ENCODE assay signal across 1 cellular context in the genomic region with DNA sequence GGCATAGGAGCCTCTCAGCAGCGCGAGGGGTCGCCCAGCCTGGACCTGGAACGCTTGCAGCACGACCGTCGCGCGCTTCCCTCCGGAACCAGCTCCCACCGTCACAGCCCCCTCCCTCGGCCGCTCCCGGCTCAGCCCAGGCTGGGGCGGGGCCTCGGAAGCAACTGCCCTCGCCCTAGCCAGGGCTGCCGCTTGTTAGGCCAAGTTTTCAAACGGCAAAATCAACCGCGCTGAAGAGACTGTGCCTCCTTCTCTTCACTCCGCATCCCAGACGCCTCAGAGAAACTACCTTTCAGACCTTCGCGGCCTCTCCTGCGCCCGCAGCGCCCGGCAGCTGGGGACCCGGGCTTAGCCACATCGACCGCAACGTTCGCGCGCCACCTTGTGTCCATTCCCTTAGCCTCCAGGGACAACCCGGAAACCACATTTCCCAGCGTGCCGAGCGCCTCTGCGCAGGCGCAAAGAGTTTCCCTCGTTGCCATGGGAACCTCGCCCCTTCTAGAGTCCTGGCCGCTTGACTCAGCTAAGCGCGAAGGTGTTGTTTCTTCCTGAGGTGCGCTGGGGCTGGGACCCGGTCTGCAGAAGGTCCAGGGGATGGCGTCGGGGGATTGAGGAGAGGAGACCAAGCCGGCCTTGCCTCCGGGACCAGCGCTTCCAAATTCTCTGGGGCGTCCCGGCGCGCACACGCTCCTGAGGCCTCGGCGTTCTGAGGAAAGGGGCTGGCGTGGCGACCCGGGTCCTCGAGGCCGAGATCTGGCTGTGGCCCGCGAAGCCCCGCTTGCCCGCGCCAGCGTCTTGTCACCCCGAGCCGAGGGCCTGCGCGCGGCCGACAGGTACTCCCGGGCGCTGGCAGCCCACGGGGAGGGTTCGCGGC.
TF ChIP-seq lines count a peak whose summit lies in the region.

No MANE protein-coding gene starts in this region.

TF ChIP-seq in K562, 482 proteins besides CTCF, POLR2A, EP300 and RAD21 (continued from another document and continues in another):
- TF ChIP-seq, protein P1, sequence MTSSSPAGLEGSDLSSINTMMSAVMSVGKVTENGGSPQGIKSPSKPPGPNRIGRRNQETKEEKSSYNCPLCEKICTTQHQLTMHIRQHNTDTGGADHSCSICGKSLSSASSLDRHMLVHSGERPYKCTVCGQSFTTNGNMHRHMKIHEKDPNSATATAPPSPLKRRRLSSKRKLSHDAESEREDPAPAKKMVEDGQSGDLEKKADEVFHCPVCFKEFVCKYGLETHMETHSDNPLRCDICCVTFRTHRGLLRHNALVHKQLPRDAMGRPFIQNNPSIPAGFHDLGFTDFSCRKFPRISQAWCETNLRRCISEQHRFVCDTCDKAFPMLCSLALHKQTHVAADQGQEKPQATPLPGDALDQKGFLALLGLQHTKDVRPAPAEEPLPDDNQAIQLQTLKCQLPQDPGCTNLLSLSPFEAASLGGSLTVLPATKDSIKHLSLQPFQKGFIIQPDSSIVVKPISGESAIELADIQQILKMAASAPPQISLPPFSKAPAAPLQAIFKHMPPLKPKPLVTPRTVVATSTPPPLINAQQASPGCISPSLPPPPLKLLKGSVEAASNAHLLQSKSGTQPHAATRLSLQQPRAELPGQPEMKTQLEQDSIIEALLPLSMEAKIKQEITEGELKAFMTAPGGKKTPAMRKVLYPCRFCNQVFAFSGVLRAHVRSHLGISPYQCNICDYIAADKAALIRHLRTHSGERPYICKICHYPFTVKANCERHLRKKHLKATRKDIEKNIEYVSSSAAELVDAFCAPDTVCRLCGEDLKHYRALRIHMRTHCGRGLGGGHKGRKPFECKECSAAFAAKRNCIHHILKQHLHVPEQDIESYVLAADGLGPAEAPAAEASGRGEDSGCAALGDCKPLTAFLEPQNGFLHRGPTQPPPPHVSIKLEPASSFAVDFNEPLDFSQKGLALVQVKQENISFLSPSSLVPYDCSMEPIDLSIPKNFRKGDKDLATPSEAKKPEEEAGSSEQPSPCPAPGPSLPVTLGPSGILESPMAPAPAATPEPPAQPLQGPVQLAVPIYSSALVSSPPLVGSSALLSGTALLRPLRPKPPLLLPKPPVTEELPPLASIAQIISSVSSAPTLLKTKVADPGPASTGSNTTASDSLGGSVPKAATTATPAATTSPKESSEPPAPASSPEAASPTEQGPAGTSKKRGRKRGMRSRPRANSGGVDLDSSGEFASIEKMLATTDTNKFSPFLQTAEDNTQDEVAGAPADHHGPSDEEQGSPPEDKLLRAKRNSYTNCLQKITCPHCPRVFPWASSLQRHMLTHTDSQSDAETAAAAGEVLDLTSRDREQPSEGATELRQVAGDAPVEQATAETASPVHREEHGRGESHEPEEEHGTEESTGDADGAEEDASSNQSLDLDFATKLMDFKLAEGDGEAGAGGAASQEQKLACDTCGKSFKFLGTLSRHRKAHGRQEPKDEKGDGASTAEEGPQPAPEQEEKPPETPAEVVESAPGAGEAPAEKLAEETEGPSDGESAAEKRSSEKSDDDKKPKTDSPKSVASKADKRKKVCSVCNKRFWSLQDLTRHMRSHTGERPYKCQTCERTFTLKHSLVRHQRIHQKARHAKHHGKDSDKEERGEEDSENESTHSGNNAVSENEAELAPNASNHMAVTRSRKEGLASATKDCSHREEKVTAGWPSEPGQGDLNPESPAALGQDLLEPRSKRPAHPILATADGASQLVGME (CRISPR knock-in tag; IDR thresholded peaks at IDR 0.05), result no peak; the same call in 1 of the 2 replicates
- TF ChIP-seq, protein P2, sequence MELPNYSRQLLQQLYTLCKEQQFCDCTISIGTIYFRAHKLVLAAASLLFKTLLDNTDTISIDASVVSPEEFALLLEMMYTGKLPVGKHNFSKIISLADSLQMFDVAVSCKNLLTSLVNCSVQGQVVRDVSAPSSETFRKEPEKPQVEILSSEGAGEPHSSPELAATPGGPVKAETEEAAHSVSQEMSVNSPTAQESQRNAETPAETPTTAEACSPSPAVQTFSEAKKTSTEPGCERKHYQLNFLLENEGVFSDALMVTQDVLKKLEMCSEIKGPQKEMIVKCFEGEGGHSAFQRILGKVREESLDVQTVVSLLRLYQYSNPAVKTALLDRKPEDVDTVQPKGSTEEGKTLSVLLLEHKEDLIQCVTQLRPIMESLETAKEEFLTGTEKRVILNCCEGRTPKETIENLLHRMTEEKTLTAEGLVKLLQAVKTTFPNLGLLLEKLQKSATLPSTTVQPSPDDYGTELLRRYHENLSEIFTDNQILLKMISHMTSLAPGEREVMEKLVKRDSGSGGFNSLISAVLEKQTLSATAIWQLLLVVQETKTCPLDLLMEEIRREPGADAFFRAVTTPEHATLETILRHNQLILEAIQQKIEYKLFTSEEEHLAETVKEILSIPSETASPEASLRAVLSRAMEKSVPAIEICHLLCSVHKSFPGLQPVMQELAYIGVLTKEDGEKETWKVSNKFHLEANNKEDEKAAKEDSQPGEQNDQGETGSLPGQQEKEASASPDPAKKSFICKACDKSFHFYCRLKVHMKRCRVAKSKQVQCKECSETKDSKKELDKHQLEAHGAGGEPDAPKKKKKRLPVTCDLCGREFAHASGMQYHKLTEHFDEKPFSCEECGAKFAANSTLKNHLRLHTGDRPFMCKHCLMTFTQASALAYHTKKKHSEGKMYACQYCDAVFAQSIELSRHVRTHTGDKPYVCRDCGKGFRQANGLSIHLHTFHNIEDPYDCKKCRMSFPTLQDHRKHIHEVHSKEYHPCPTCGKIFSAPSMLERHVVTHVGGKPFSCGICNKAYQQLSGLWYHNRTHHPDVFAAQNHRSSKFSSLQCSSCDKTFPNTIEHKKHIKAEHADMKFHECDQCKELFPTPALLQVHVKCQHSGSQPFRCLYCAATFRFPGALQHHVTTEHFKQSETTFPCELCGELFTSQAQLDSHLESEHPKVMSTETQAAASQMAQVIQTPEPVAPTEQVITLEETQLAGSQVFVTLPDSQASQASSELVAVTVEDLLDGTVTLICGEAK (IDR thresholded peaks at IDR 0.05), result peak; percentile 74
- TF ChIP-seq, protein P2 (CRISPR knock-in tag; IDR thresholded peaks at IDR 0.05), result no peak
- TF ChIP-seq, protein P3, sequence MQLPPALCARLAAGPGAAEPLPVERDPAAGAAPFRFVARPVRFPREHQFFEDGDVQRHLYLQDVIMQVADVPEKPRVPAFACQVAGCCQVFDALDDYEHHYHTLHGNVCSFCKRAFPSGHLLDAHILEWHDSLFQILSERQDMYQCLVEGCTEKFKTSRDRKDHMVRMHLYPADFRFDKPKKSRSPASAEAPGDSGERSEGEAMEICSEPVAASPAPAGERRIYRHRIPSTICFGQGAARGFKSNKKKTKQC (CRISPR knock-in tag; IDR thresholded peaks at IDR 0.05), result no peak; the same call in 1 of the 2 replicates
- TF ChIP-seq, protein P4, sequence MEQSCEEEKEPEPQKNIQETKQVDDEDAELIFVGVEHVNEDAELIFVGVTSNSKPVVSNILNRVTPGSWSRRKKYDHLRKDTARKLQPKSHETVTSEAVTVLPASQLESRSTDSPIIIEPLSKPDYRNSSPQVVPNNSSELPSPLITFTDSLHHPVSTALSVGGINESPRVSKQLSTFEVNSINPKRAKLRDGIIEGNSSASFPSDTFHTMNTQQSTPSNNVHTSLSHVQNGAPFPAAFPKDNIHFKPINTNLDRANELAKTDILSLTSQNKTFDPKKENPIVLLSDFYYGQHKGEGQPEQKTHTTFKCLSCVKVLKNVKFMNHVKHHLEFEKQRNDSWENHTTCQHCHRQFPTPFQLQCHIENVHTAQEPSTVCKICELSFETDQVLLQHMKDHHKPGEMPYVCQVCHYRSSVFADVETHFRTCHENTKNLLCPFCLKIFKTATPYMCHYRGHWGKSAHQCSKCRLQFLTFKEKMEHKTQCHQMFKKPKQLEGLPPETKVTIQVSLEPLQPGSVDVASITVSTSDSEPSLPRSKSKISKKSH (CRISPR knock-in tag; IDR thresholded peaks at IDR 0.05), result no peak
- TF ChIP-seq, protein P5, sequence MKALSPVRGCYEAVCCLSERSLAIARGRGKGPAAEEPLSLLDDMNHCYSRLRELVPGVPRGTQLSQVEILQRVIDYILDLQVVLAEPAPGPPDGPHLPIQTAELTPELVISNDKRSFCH (CRISPR knock-in tag; IDR thresholded peaks at IDR 0.05), result no peak
- TF ChIP-seq, protein P5 (tag; IDR thresholded peaks at IDR 0.05), result peak; percentile 31; the same call in 1 of the 2 replicates
- TF ChIP-seq ZBTB8A (IDR thresholded peaks at IDR 0.05; ENCODE audit: partially characterized antibody) (no peak), SMARCC2 (IDR thresholded peaks at IDR 0.05; ENCODE audit: low read depth) (no peak), BRCA1 (IDR thresholded peaks at IDR 0.05) (no peak), BRCA1 (CRISPR knock-in tag; IDR thresholded peaks at IDR 0.05) (no peak), PHB (CRISPR knock-in tag; IDR thresholded peaks at IDR 0.05) (no peak), ELF1 (tag; IDR thresholded peaks at IDR 0.05) (peak; percentile 94), ZNF551 (CRISPR knock-in tag; IDR thresholded peaks at IDR 0.05) (no peak), SMARCA5 (IDR thresholded peaks at IDR 0.05) (no peak), MYC (IDR thresholded peaks at IDR 0.05; ENCODE audit: low read depth, low read length) (no peak; the same call in none of the 2 replicates), MYC (CRISPR knock-in tag; IDR thresholded peaks at IDR 0.05; ENCODE audit: borderline replicate concordance, low read depth) (peak; percentile 51; the same call in 1 of the 2 replicates), PHF8 (IDR thresholded peaks at IDR 0.05; ENCODE audit: borderline replicate concordance, low read length) (peak; percentile 81; the same call in 1 of the 2 replicates), HNRNPL (IDR thresholded peaks at IDR 0.05; ENCODE audit: low read depth, low read length) (0 out of 2 replicates have a peak, but pooled peaks have one; percentile 52), TARDBP (IDR thresholded peaks at IDR 0.05) (peak; percentile 48; the same call in 1 of the 2 replicates), ZFX (CRISPR knock-in tag; IDR thresholded peaks at IDR 0.05) (peak; percentile 90), POLR2H (tag; IDR thresholded peaks at IDR 0.05; ENCODE audit: low read depth) (peak; percentile 75), ZNF121 (CRISPR knock-in tag; conservative IDR thresholded peaks at IDR 0.05) (no peak), U2AF2 (optimal IDR thresholded peaks at IDR 0.05; ENCODE audit: low read depth, low read length) (no peak)
- TF ChIP-seq, protein P6, sequence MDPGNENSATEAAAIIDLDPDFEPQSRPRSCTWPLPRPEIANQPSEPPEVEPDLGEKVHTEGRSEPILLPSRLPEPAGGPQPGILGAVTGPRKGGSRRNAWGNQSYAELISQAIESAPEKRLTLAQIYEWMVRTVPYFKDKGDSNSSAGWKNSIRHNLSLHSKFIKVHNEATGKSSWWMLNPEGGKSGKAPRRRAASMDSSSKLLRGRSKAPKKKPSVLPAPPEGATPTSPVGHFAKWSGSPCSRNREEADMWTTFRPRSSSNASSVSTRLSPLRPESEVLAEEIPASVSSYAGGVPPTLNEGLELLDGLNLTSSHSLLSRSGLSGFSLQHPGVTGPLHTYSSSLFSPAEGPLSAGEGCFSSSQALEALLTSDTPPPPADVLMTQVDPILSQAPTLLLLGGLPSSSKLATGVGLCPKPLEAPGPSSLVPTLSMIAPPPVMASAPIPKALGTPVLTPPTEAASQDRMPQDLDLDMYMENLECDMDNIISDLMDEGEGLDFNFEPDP (CRISPR knock-in tag; IDR thresholded peaks at IDR 0.05), result no peak
- TF ChIP-seq, protein P7, sequence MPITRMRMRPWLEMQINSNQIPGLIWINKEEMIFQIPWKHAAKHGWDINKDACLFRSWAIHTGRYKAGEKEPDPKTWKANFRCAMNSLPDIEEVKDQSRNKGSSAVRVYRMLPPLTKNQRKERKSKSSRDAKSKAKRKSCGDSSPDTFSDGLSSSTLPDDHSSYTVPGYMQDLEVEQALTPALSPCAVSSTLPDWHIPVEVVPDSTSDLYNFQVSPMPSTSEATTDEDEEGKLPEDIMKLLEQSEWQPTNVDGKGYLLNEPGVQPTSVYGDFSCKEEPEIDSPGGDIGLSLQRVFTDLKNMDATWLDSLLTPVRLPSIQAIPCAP (CRISPR knock-in tag; IDR thresholded peaks at IDR 0.05; ENCODE audit: borderline replicate concordance), result no peak
- TF ChIP-seq, protein P8, sequence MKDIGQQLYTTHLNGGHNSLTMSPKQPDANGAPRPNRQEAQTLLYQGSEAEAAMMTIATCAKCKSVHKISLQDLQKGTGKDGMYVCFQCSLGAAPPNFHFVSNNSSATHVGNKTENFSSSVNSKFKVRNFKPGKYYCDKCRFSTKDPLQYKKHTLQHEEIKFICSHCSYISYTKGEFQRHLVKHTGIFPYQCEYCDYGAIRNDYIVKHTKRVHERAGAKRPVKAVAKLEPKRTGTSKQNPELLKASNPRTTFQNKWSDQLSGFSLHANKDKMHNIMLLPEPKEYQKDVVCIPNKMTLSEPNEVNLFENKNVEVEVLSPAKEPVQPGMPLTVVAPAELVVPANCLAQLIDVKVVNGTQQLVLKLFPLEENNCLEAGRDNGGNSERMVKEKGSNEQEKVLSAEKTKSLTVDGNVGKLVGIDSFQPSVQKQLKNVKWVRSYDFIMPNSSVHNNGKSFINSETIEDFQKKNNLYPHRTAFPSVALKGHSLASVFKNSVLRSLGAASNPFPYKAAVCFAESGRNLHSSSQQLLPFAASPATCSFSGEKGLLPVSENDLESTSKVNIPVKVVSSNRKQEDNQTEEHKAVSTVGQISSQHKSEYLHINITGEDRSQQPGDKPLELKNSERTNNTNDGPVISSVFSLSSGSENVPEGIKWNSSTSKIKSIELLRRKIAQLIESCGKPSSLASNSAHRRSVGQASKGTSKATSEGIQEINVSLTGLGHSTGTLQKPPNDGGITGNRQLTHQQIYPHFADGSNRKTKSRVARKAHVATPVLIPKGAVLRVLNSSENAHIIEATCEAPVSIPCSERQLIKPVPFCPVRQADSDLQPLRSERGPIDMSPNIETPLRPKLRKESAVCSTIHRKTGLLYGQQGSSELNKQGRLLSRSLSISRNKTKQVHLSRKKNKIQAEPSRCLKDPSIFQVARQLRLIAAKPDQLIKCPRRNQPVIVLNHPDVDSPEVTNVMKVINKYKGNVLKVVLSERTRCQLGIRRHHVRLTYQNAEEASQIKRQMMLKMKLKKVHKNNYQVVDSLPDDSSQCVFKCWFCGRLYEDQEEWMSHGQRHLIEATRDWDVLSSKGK (CRISPR knock-in tag; IDR thresholded peaks at IDR 0.05), result no peak
